In genomic region chr17:1737531-1738291, GRCh38 we compare ENCODE assay signal across 1 cellular context.
TF ChIP-seq lines count a peak whose summit lies in the region.

No MANE protein-coding gene starts in this region.

TF ChIP-seq in K562, 482 proteins besides CTCF, POLR2A, EP300 and RAD21:
- TF ChIP-seq STAG1 (CRISPR knock-in tag; IDR thresholded peaks at IDR 0.05; ENCODE audit: borderline replicate concordance), result 0 out of 2 replicates have a peak, but pooled peaks have one; percentile 8
- TF ChIP-seq STAT6 (CRISPR knock-in tag; IDR thresholded peaks at IDR 0.05), result no peak
